ENCODE assay signal across 27 cellular contexts in the genomic region with DNA sequence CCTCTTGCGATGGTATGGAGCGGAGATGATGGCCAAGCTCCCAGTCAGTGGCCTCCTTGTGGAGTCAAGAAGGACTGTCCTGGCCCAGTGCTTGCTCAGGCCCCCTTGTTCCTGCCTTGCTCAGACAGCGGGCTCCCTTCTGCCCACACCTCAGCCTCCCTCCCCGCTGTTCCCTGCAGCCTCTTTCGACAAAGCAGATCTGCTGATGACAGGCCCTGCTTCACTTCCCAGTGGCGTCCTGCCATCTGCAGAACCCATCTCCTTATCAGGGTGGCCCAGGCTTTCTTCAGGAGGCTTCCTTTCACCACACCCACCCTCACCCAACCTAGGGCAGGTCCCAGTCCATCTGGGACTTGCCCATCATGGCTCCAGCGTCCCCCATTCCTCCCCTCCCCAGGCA.
A peak's percentile ranks its signal among the peaks of the same experiment; 100 is the strongest.
DNase-seq lines count a peak whose midpoint lies in the region; TF ChIP-seq lines count a peak whose summit lies in the region.
"Had no signal": no experiment of that assay in that cellular context is flagged by ENCODE, and none has a peak within 500 bp of the region (broad histone marks: within the 10 kb centered on the region; RNA-seq: fewer than 3 reads in every experiment).

No MANE protein-coding gene starts in this region.

- H3K36me3 Mint-ChIP-seq in brain = peaks cover 10% of the 10 kb centered on the region
- H3K36me3 Mint-ChIP-seq in glutamatergic neuron (ENCODE audit: unreplicated experiment) = no peaks in the 10 kb centered on the region
- H3K36me3 Mint-ChIP-seq: activated CD4-positive, alpha-beta memory T cell treated with anti-CD3 and anti-CD28 coated beads for 36 hours; CD8-positive, alpha-beta memory T cell; natural killer cell had no signal

- H3K9me3 ChIP-seq in right atrium auricular region (no peaks in the 10 kb centered on the region), tibial artery (no peaks in the 10 kb centered on the region)
- H3K9me3 ChIP-seq: MG63, mucosa of descending colon, SK-N-SH, thyroid gland had no signal

- H3K27me3 Mint-ChIP-seq in brain (peaks cover 7% of the 10 kb centered on the region), glutamatergic neuron (ENCODE audit: unreplicated experiment) (peaks cover 2% of the 10 kb centered on the region)
- H3K27me3 Mint-ChIP-seq: activated CD4-positive, alpha-beta memory T cell treated with anti-CD3 and anti-CD28 coated beads for 36 hours; stimulated activated naive B cell treated with anti-CD40 and anti-IgM and Interleukin-4, amounts not matched to agents 10 μg/mL and 1 μg/mL and 100 μg/mL, for 72 hours had no signal

- H3K27me3 ChIP-seq in right atrium auricular region = no peaks in the 10 kb centered on the region
- no peaks in the 10 kb centered on the region for H3K27me3 ChIP-seq in tibial artery
- H3K27me3 ChIP-seq: MG63, thyroid gland had no signal

- no peak for TF ChIP-seq CTCF in brain (conservative IDR thresholded peaks at IDR 0.05)
- no peak for TF ChIP-seq CTCF in right atrium auricular region (IDR thresholded peaks at IDR 0.05)
- TF ChIP-seq CTCF in glutamatergic neuron (IDR thresholded peaks at IDR 0.05; ENCODE audit: partially characterized antibody, unreplicated experiment) = no peak
- TF ChIP-seq CTCF in tibial artery (IDR thresholded peaks at IDR 0.05) = no peak

- DNase-seq in HUDEP-2 (lab: John Stamatoyannopoulos, UW; ENCODE audit: unreplicated experiment in 76 of 76) (peak; percentile 8 to 94 (median 82)), right atrium auricular region (ENCODE audit: low spot score) (no peak), substantia nigra (lab: John Stamatoyannopoulos, UW) (peak in 1 of 49 donors; percentile 2), dedifferentiated amniotic fluid mesenchymal stem cell (ENCODE audit: extremely low spot score) (no peak), glutamatergic neuron (no peak), tibial artery (no peak), cortex of kidney (lab: John Stamatoyannopoulos, UW) (no peak)
- DNase-seq: activated CD4-positive, alpha-beta memory T cell treated with anti-CD3 and anti-CD28 coated beads for 36 hours; activated CD4-positive, CD25-positive, alpha-beta regulatory T cell treated with anti-CD3 and anti-CD28 coated beads, Interleukin-2, amount 50 U/mL, for 72 hours; activated T-cell treated with anti-CD3 and anti-CD28 coated beads, Interleukin-2, amount 50 U/mL, for 72 hours; CD8-positive, alpha-beta memory T cell; DMS153; H7; MG63; mucosa of descending colon; natural killer cell; NCI-H2029; NCI-H524; PC-3; SK-N-SH; small intestine; stimulated activated naive B cell treated with anti-CD40 and anti-IgM and Interleukin-4, amounts not matched to agents 10 μg/mL and 1 μg/mL and 100 μg/mL, for 72 hours; thyroid gland had no signal

- H3K27ac Mint-ChIP-seq in brain (peak overlapping the region in 3 of 5 experiments; percentile 60 to 84 (median 74)), glutamatergic neuron (ENCODE audit: unreplicated experiment) (no peak overlapping the region)
- H3K27ac Mint-ChIP-seq: activated CD4-positive, alpha-beta memory T cell treated with anti-CD3 and anti-CD28 coated beads for 36 hours; activated T-cell treated with anti-CD3 and anti-CD28 coated beads, Interleukin-2, amount 50 U/mL, for 72 hours; CD8-positive, alpha-beta memory T cell; natural killer cell had no signal

- intact Hi-C loops in tibial artery (cut with DNase I; ENCODE audit: low total_unique reads) = no loop called here

- peaks cover 48% of the 10 kb centered on the region for H3K4me1 Mint-ChIP-seq in brain
- H3K4me1 Mint-ChIP-seq in glutamatergic neuron (ENCODE audit: low read depth, unreplicated experiment) = peaks cover 12% of the 10 kb centered on the region

- peaks cover 0 to 8% (median 1%) of the 10 kb centered on the region in 5 experiments for H3K9me3 Mint-ChIP-seq in brain
- H3K9me3 Mint-ChIP-seq in glutamatergic neuron (ENCODE audit: unreplicated experiment) = peaks cover 2% of the 10 kb centered on the region
- H3K9me3 Mint-ChIP-seq: activated CD4-positive, alpha-beta memory T cell treated with anti-CD3 and anti-CD28 coated beads for 36 hours; activated T-cell treated with anti-CD3 and anti-CD28 coated beads, Interleukin-2, amount 50 U/mL, for 72 hours; CD8-positive, alpha-beta memory T cell; natural killer cell; stimulated activated naive B cell treated with anti-CD40 and anti-IgM and Interleukin-4, amounts not matched to agents 10 μg/mL and 1 μg/mL and 100 μg/mL, for 72 hours had no signal

- H3K4me3 Mint-ChIP-seq in brain (no peak overlapping the region), glutamatergic neuron (ENCODE audit: unreplicated experiment) (no peak overlapping the region)
- H3K4me3 Mint-ChIP-seq: activated CD4-positive, alpha-beta memory T cell treated with anti-CD3 and anti-CD28 coated beads for 36 hours; activated T-cell treated with anti-CD3 and anti-CD28 coated beads, Interleukin-2, amount 50 U/mL, for 72 hours; CD8-positive, alpha-beta memory T cell; natural killer cell; stimulated activated naive B cell treated with anti-CD40 and anti-IgM and Interleukin-4, amounts not matched to agents 10 μg/mL and 1 μg/mL and 100 μg/mL, for 72 hours had no signal

- H3K27ac ChIP-seq in right atrium auricular region = peak overlapping the region; percentile 16 to 20
- H3K27ac ChIP-seq in substantia nigra (ENCODE audit: low read depth, low read length, poor library complexity, severe bottlenecking) = peak overlapping the region; percentile 47
- H3K27ac ChIP-seq in tibial artery = no peak overlapping the region
- H3K27ac ChIP-seq: HL-60, KMS-11, thyroid gland had no signal

- H3K4me3 ChIP-seq in right atrium auricular region (no peak overlapping the region), tibial artery (no peak overlapping the region)
- H3K4me3 ChIP-seq: GM12878, MG63, mucosa of descending colon, thyroid gland had no signal

- H3K4me1 ChIP-seq in right atrium auricular region = peaks cover 0 to 58% of the 10 kb centered on the region in 2 donors
- H3K4me1 ChIP-seq in tibial artery = peaks cover 0 to 70% (median 26%) of the 10 kb centered on the region in 4 donors

- H3K36me3 ChIP-seq in right atrium auricular region (no peaks in the 10 kb centered on the region), tibial artery (no peaks in the 10 kb centered on the region)
- H3K36me3 ChIP-seq: MG63, thyroid gland had no signal

Comparison
In these comparisons a context has a peak if more than half of its experiments do, and no peak if none do; other contexts are left out.
1. DNase-seq: peak in HUDEP-2 (76 of 76); none in right atrium auricular region (single experiment), dedifferentiated amniotic fluid mesenchymal stem cell (single experiment), glutamatergic neuron (single experiment), tibial artery (0 of 2) and cortex of kidney (single experiment).
2. H3K27ac ChIP-seq: peak in right atrium auricular region (2 of 2) and substantia nigra (single experiment); none in tibial artery (0 of 2).